Comparison of ENCODE assay signal across 8 cellular contexts in the genomic region with DNA sequence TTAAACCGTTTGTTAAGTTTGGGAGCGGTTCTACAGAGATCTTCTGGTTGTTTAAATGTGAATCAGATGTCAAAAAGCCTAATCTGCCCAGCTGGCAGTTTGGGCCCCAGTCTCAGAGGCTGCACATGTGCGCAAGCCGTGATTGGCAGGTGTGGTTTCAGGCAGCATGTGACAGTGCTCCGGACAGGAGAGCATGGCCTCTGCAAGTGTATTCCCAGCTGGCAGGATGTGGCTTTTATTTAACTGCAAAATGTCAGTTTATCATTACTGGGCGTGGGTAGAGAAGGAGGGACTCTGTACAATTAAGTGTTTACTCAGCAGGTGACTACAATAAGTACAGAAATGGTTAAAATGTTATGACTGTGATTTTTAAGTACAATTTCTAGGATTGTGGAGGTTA.
DNase-seq lines count a peak whose midpoint lies in the region; ATAC-seq and TF ChIP-seq lines count a peak whose summit lies in the region.

No MANE protein-coding gene starts in this region.

- ATAC-seq in DND-41 (ENCODE audit: insufficient read depth, low read depth) (peak; percentile 85), GM19395 (IDR thresholded peaks at IDR 0.05; ENCODE audit: unreplicated experiment) (peak; percentile 66), HG03378 (IDR thresholded peaks at IDR 0.05; ENCODE audit: unreplicated experiment) (peak; percentile 73)

- TF ChIP-seq POLR2A in vagina (IDR thresholded peaks at IDR 0.05) = no peak

- H2AFZ ChIP-seq in DND-41 (ENCODE audit: low read depth, low read length) = no peak overlapping the region

- H4K20me1 ChIP-seq in DND-41 (ENCODE audit: insufficient read depth, low read length) = no peaks in the 10 kb centered on the region

- peaks cover 11% of the 10 kb centered on the region for H3K36me3 ChIP-seq in DND-41 (ENCODE audit: insufficient read depth, low read length)
- no peaks in the 10 kb centered on the region for H3K36me3 ChIP-seq in vagina

- H3K79me2 ChIP-seq in DND-41 (ENCODE audit: insufficient read depth, low read length) = peaks cover 85% of the 10 kb centered on the region

- peak overlapping the region; percentile 59 for H3K4me2 ChIP-seq in DND-41 (ENCODE audit: insufficient read depth, low read length)

- no peaks in the 10 kb centered on the region for H3K9me3 ChIP-seq in DND-41 (ENCODE audit: insufficient read depth, low read length, severe bottlenecking)
- no peaks in the 10 kb centered on the region for H3K9me3 ChIP-seq in vagina

- TF ChIP-seq CTCF in DND-41 (IDR thresholded peaks at IDR 0.05; ENCODE audit: borderline replicate concordance, extremely low read depth, low read length, poor library complexity, severe bottlenecking) (no peak), vagina (IDR thresholded peaks at IDR 0.05) (no peak)

- H3K27ac ChIP-seq in DND-41 (ENCODE audit: low read length) = peak overlapping the region; percentile 87
- peak overlapping the region; percentile 42 for H3K27ac ChIP-seq in vagina

- H3K4me3 ChIP-seq in DND-41 (ENCODE audit: low read depth in 1 of 2, low read length in 2 of 2) (peak overlapping the region in 1 of 2 experiments; percentile 43; a peak in 3 of 4 replicates), vagina (no peak overlapping the region)

- intact Hi-C loops in vagina (cut with DNase I) = no loop called here

- H3K9ac ChIP-seq in DND-41 (ENCODE audit: low read depth, low read length) = peak overlapping the region; percentile 54

- H3K4me1 ChIP-seq in DND-41 (ENCODE audit: insufficient read depth, low read length) (peaks cover 81% of the 10 kb centered on the region), vagina (peaks cover 16% of the 10 kb centered on the region)

- H3K27me3 ChIP-seq in DND-41 (ENCODE audit: insufficient read depth, low read length, poor library complexity) (no peaks in the 10 kb centered on the region), vagina (no peaks in the 10 kb centered on the region)

- DNase-seq in DND-41 (peak; percentile 94), RPMI7951 (ENCODE audit: low read depth) (peak; percentile 85), germinal center (ENCODE audit: low spot score) (peak; percentile 17), vagina (ENCODE audit: extremely low spot score in 2 of 2) (no peak), NK-92 (lab: John Stamatoyannopoulos, UW; ENCODE audit: unreplicated experiment) (no peak), AG20443 (ENCODE audit: low spot score) (no peak)

Comparison
In these comparisons a context has a peak if more than half of its experiments do, and no peak if none do; other contexts are left out.
1. DNase-seq: peak in DND-41 (single experiment), RPMI7951 (single experiment) and germinal center (single experiment); none in vagina (0 of 2), NK-92 (single experiment) and AG20443 (single experiment).
2. Peak in every context shown above with its lines, with median percentiles within 50 percentile points of each other: ATAC-seq.